In genomic region chr1:61687901-61688300, GRCh38 we compare ENCODE assay signal across 16 cellular contexts. TPM values are rescaled to one million over a fixed set of nuclear protein-coding genes. Genes with fewer than 3 reads are reported as not detected.
DNase-seq lines count a peak whose midpoint lies in the region; TF ChIP-seq lines count a peak whose summit lies in the region.
"Had no signal": no experiment of that assay in that cellular context is flagged by ENCODE, and none has a peak within 500 bp of the region (broad histone marks: within the 10 kb centered on the region; RNA-seq: fewer than 3 reads in every experiment).

No MANE protein-coding gene starts in this region.

- TF ChIP-seq CTCF in mammary epithelial cell (conservative IDR thresholded peaks at IDR 0.05 in 1 of 2, IDR thresholded peaks at IDR 0.05 in 1 of 2; ENCODE audit: extremely low read depth in 1 of 2, insufficient read depth in 1 of 2, low read depth in 1 of 2, low read length in 2 of 2) (no peak), MCF 10A (IDR thresholded peaks at IDR 0.05; ENCODE audit: unreplicated experiment) (no peak), RWPE1 (conservative IDR thresholded peaks at IDR 0.05; ENCODE audit: low read depth) (no peak), osteoblast (IDR thresholded peaks at IDR 0.05; ENCODE audit: extremely low read depth, low read depth, low read length) (no peak), endodermal cell (conservative IDR thresholded peaks at IDR 0.05) (no peak)

- H3K9me3 ChIP-seq in mammary epithelial cell (replicated peaks; ENCODE audit: insufficient read depth, low read length) (no peaks in the 10 kb centered on the region), osteoblast (ENCODE audit: low read depth, low read length) (no peaks in the 10 kb centered on the region), endodermal cell (ENCODE audit: control insufficient read depth, low read length) (no peaks in the 10 kb centered on the region)
- H3K9me3 ChIP-seq: SJSA1 had no signal

- dilution Hi-C loops in mammary epithelial cell (cut with HindIII; ENCODE audit: low sequenced_read_pairs), result no loop called here

- H3K27ac ChIP-seq in mammary epithelial cell (ENCODE audit: insufficient read depth, low read depth, low read length) (no peak overlapping the region), RWPE1 (no peak overlapping the region), epithelial cell of prostate (peak overlapping the region; percentile 42), osteoblast (ENCODE audit: low read depth, low read length) (no peak overlapping the region), endodermal cell (ENCODE audit: low read depth, low read length) (no peak overlapping the region)
- H3K27ac ChIP-seq: SJSA1 had no signal

- no peak overlapping the region for H2AFZ ChIP-seq in mammary epithelial cell (ENCODE audit: low read depth, low read length)
- H2AFZ ChIP-seq in osteoblast (ENCODE audit: low read length), result no peak overlapping the region

- in situ Hi-C loops in mammary epithelial cell (cut with MboI; ENCODE audit: low sequenced_read_pairs in 2 of 2), result no loop called here

- POLR2A ChIA-PET in MCF 10A (lab: Yijun Ruan, JAX) (interaction anchor here (0.5 kb wide), 1 partner anchor 35 kb away, joined by 3 read pairs; no protein-coding TSS in a partner anchor), RWPE1 (lab: Yijun Ruan, JAX; ENCODE audit: low non-redundant PET) (interaction anchor here (0.7 kb wide), 1 partner anchor 372 kb away, joined by 3 read pairs; no protein-coding TSS in a partner anchor)

- H3K36me3 Mint-ChIP-seq in MCF 10A (ENCODE audit: insufficient read depth, unreplicated experiment) (peaks cover 26% of the 10 kb centered on the region), endodermal cell (ENCODE audit: low read depth) (peaks cover 12% of the 10 kb centered on the region)

- no peak overlapping the region for H3K4me2 ChIP-seq in mammary epithelial cell (ENCODE audit: insufficient read depth, low read depth, low read length)
- no peak overlapping the region for H3K4me2 ChIP-seq in osteoblast (ENCODE audit: insufficient read depth, low read length)

- H3K27me3 ChIP-seq in mammary epithelial cell (ENCODE audit: insufficient read depth, low read length), result no peaks in the 10 kb centered on the region
- H3K27me3 ChIP-seq in osteoblast (ENCODE audit: insufficient read depth, low read length), result no peaks in the 10 kb centered on the region
- H3K27me3 ChIP-seq in endodermal cell (ENCODE audit: control insufficient read depth, insufficient read depth, low read length, poor library complexity, severe bottlenecking), result no peaks in the 10 kb centered on the region
- H3K27me3 ChIP-seq: SJSA1 had no signal

- H3K4me3 Mint-ChIP-seq in MCF 10A (ENCODE audit: unreplicated experiment) (no peak overlapping the region), endodermal cell (no peak overlapping the region)
- H3K4me3 Mint-ChIP-seq: CD4-positive, alpha-beta T cell had no signal

- H3K4me1 ChIP-seq in mammary epithelial cell (ENCODE audit: insufficient read depth, low read length) (peaks cover 6% of the 10 kb centered on the region), osteoblast (ENCODE audit: insufficient read depth, low read length) (peaks cover 4% of the 10 kb centered on the region), endodermal cell (ENCODE audit: control insufficient read depth, insufficient read depth, low read length) (no peaks in the 10 kb centered on the region)

- H3K27ac Mint-ChIP-seq in MCF 10A (ENCODE audit: low read depth, unreplicated experiment) (no peak overlapping the region), endodermal cell (no peak overlapping the region)
- H3K27ac Mint-ChIP-seq: CD4-positive, alpha-beta T cell had no signal

- CTCF ChIA-PET in mammary epithelial cell (lab: Charles Lee; ENCODE audit: low non-redundant PET), result no interaction called here
- CTCF ChIA-PET in MCF 10A (lab: Yijun Ruan, JAX), result no interaction called here
- CTCF ChIA-PET in RWPE1 (lab: Yijun Ruan, JAX), result no interaction called here

- no peak overlapping the region for H3K9ac ChIP-seq in mammary epithelial cell (ENCODE audit: insufficient read depth, low read length)
- H3K9ac ChIP-seq in endodermal cell (ENCODE audit: extremely low read depth, low read length, poor library complexity, severe bottlenecking), result no peak overlapping the region

- H3K4me3 ChIP-seq in mammary epithelial cell (replicated peaks in 1 of 3; ENCODE audit: insufficient read depth in 1 of 3, low read depth in 2 of 3, low read length in 3 of 3) (no peak overlapping the region), osteoblast (ENCODE audit: insufficient read depth, low read length) (no peak overlapping the region), endodermal cell (ENCODE audit: low read length) (no peak overlapping the region)
- H3K4me3 ChIP-seq: SJSA1 had no signal

- no peaks in the 10 kb centered on the region for H3K27me3 Mint-ChIP-seq in MCF 10A (ENCODE audit: insufficient read depth, unreplicated experiment)
- H3K27me3 Mint-ChIP-seq in endodermal cell (ENCODE audit: insufficient read depth), result no peaks in the 10 kb centered on the region
- H3K27me3 Mint-ChIP-seq: CD4-positive, alpha-beta T cell had no signal

- H3K9me3 Mint-ChIP-seq in MCF 10A (ENCODE audit: unreplicated experiment), result no peaks in the 10 kb centered on the region
- H3K9me3 Mint-ChIP-seq in endodermal cell, result no peaks in the 10 kb centered on the region
- H3K9me3 Mint-ChIP-seq: CD4-positive, alpha-beta T cell had no signal

- H3K4me1 Mint-ChIP-seq in MCF 10A (ENCODE audit: insufficient read depth, unreplicated experiment), result peaks cover 7% of the 10 kb centered on the region
- H3K4me1 Mint-ChIP-seq in endodermal cell, result no peaks in the 10 kb centered on the region

- H3K36me3 ChIP-seq in mammary epithelial cell (ENCODE audit: insufficient read depth, low read length), result peaks cover 4% of the 10 kb centered on the region
- peaks cover 15% of the 10 kb centered on the region for H3K36me3 ChIP-seq in osteoblast (ENCODE audit: insufficient read depth, low read length)
- H3K36me3 ChIP-seq in endodermal cell (ENCODE audit: control insufficient read depth, insufficient read depth, low read length), result peaks cover 20% of the 10 kb centered on the region

- no peaks in the 10 kb centered on the region for H4K20me1 ChIP-seq in mammary epithelial cell (ENCODE audit: insufficient read depth, low read length)
- H4K20me1 ChIP-seq in osteoblast (ENCODE audit: insufficient read depth, low read length), result no peaks in the 10 kb centered on the region

- H3K79me2 ChIP-seq in mammary epithelial cell (ENCODE audit: insufficient read depth, low read length) (no peaks in the 10 kb centered on the region), osteoblast (ENCODE audit: insufficient read depth, low read length) (no peaks in the 10 kb centered on the region)

- intact Hi-C loops in mammary epithelial cell (cut with micrococcal nuclease), result no loop called here
- intact Hi-C loops in MCF 10A (cut with micrococcal nuclease), result no loop called here

- 0% methylated on average over 1 of the region's 1 CpG for WGBS in mammary epithelial cell (ENCODE audit: low coverage, missing lambda C conversion rate)
- 100% methylated on average over 1 of the region's 1 CpG for WGBS in endodermal cell (ENCODE audit: insufficient coverage in 1 of 2, insufficient read length in 1 of 2), 2 experiments

- BruUV-seq in mammary epithelial cell (replicated peaks; lab: Mats Ljungman, UMichigan), result no TSS peak
- BruUV-seq in MCF 10A (replicated peaks; lab: Mats Ljungman, UMichigan), result no TSS peak

- peak; percentile 47 for DNase-seq in mammary epithelial cell
- no peak for DNase-seq in MCF 10A (ENCODE audit: unreplicated experiment)
- peak; percentile 17 for DNase-seq in RWPE1 (ENCODE audit: low spot score)
- DNase-seq in epithelial cell of prostate (ENCODE audit: low read depth, low spot score), result peak; percentile 27
- peak; percentile 71 for DNase-seq in osteoblast (ENCODE audit: insufficient read length, low spot score, missing footprints)
- DNase-seq in DMS79 treated with DMSO at 0.1 percent for 48 hours (lab: John Stamatoyannopoulos, UW), result no peak
- DNase-seq in endodermal cell, result no peak
- DNase-seq in NCI-H774 (lab: John Stamatoyannopoulos, UW), result no peak
- DNase-seq: CD4-positive, alpha-beta T cell; DMS153; H7; NCI-H1694 treated with DMSO at 0.1 percent for 48 hours; NCI-H510A; NCI-H748 treated with DMSO at 0.1 percent for 48 hours; OCI-M1 had no signal

RNA-seq across cellular contexts. Expression of gene TM2D1, which starts 37.0 kb away (rescaled TPM):
- total RNA-seq in mammary epithelial cell (10 to 100 TPM; 38.3 to 42.0 TPM), MCF 10A (2022) (29.4 and 36.4 TPM in 2 replicates), osteoblast (40.2 and 42.1 TPM in 2 replicates), endodermal cell (10 to 100 TPM; 24.1 to 32.9 TPM)
- 34.7 TPM for polyA plus RNA-seq in mammary epithelial cell
- 7.1 TPM for polyA minus RNA-seq in mammary epithelial cell
- 37.2 TPM for polyA plus RNA-seq in endodermal cell (2013, experiment 1 of 2)
- polyA plus RNA-seq in endodermal cell (2013, experiment 2 of 2), result 33.4 TPM

RNA-seq across cellular contexts. Expression of gene PATJ, which starts 54.4 kb away (rescaled TPM):
- 10 to 100 TPM; 53.3 to 73.4 TPM for total RNA-seq in mammary epithelial cell
- 10.9 TPM for polyA plus RNA-seq in mammary epithelial cell
- 41.4 TPM for polyA minus RNA-seq in mammary epithelial cell
- 28.7 and 30.6 TPM in 2 replicates for total RNA-seq in MCF 10A (2022)
- 8.8 and 10.1 TPM in 2 replicates for total RNA-seq in osteoblast
- 10 to 100 TPM; 74.3 to 81.7 TPM for total RNA-seq in endodermal cell
- polyA plus RNA-seq in endodermal cell (2013, experiment 1 of 2), result 7.4 TPM
- 7.5 TPM for polyA plus RNA-seq in endodermal cell (2013, experiment 2 of 2)

Comparison
In these comparisons a context has a peak if more than half of its experiments do, and no peak if none do; other contexts are left out.
1. DNase-seq: peak in mammary epithelial cell (single experiment), RWPE1 (single experiment), epithelial cell of prostate (single experiment) and osteoblast (single experiment); none in MCF 10A (single experiment), DMS79 treated with DMSO at 0.1 percent for 48 hours (single experiment), endodermal cell (single experiment) and NCI-H774 (single experiment).